Comparison of ENCODE assay signal across 12 cellular contexts in genomic region chr11:96114178-96115070, GRCh38.
DNase-seq lines count a peak whose midpoint lies in the region; ATAC-seq and TF ChIP-seq lines count a peak whose summit lies in the region.
"Had no signal": no experiment of that assay in that cellular context is flagged by ENCODE, and none has a peak within 500 bp of the region (broad histone marks: within the 10 kb centered on the region; RNA-seq: fewer than 3 reads in every experiment).

No MANE protein-coding gene starts in this region.

- DNase-seq in activated naive CD4-positive, alpha-beta T cell (lab: John Stamatoyannopoulos, UW) = no peak
- DNase-seq in NCI-H2171 (lab: John Stamatoyannopoulos, UW) (peak; percentile 87), tibial artery (no peak), DMS153 (lab: John Stamatoyannopoulos, UW) (no peak)
- DNase-seq: NCI-H510A, T-helper 1 cell had no signal

- no peaks in the 10 kb centered on the region for H3K27me3 ChIP-seq in gastroesophageal sphincter
- no peaks in the 10 kb centered on the region for H3K27me3 ChIP-seq in tibial artery
- H3K27me3 ChIP-seq: BLaER1 treated with 17β-estradiol and CSF1 and Interleukin-3, amounts not matched to agents 10 nM and 100 nM had no signal

- no peaks in the 10 kb centered on the region for H3K9me3 ChIP-seq in gastroesophageal sphincter
- no peaks in the 10 kb centered on the region for H3K9me3 ChIP-seq in tibial artery
- H3K9me3 ChIP-seq: BLaER1 treated with 17β-estradiol and CSF1 and Interleukin-3, amounts not matched to agents 10 nM and 100 nM had no signal

- H3K4me1 ChIP-seq in gastroesophageal sphincter (peaks cover 9 to 35% (median 9%) of the 10 kb centered on the region in 3 donors), tibial artery (peaks cover 0 to 28% (median 18%) of the 10 kb centered on the region in 4 donors)
- H3K4me1 ChIP-seq: BLaER1 treated with 17β-estradiol and CSF1 and Interleukin-3, amounts not matched to agents 10 nM and 100 nM had no signal

- peaks cover 29% of the 10 kb centered on the region for H3K36me3 Mint-ChIP-seq in activated naive CD4-positive, alpha-beta T cell treated with anti-CD3 and anti-CD28 coated beads, Interleukin-2, amount 50 U/mL, for 24 hours

- intact Hi-C loops in tibial artery (cut with DNase I; ENCODE audit: low total_unique reads) = no loop called here

- no peak for TF ChIP-seq POLR2A in gastroesophageal sphincter (IDR thresholded peaks at IDR 0.05)

- H3K36me3 ChIP-seq in gastroesophageal sphincter (no peaks in the 10 kb centered on the region), tibial artery (no peaks in the 10 kb centered on the region)

- H3K4me1 Mint-ChIP-seq in activated naive CD4-positive, alpha-beta T cell treated with anti-CD3 and anti-CD28 coated beads, Interleukin-2, amount 50 U/mL, for 24 hours = peaks cover 81% of the 10 kb centered on the region

- peak overlapping the region; percentile 25 to 77 (median 60) for H3K27ac ChIP-seq in gastroesophageal sphincter
- H3K27ac ChIP-seq in tibial artery = peak overlapping the region; percentile 65 to 68
- H3K27ac ChIP-seq: BLaER1 treated with 17β-estradiol and CSF1 and Interleukin-3, amounts not matched to agents 10 nM and 100 nM had no signal

- no peaks in the 10 kb centered on the region for H3K27me3 Mint-ChIP-seq in activated naive CD4-positive, alpha-beta T cell treated with anti-CD3 and anti-CD28 coated beads, Interleukin-2, amount 50 U/mL, for 24 hours
- H3K27me3 Mint-ChIP-seq: dendritic cell treated with granulocyte-macrophage colony-stimulating factor and Interleukin-4, amounts not matched to agents 40 ng/mL and 50 ng/mL, for 4 days had no signal

- H3K27ac Mint-ChIP-seq in activated naive CD4-positive, alpha-beta T cell treated with anti-CD3 and anti-CD28 coated beads, Interleukin-2, amount 50 U/mL, for 24 hours = peak overlapping the region; percentile 56
- H3K27ac Mint-ChIP-seq: dendritic cell treated with granulocyte-macrophage colony-stimulating factor and Interleukin-4, amounts not matched to agents 40 ng/mL and 50 ng/mL, for 4 days had no signal

- H3K4me3 ChIP-seq in gastroesophageal sphincter (no peak overlapping the region), tibial artery (no peak overlapping the region)
- H3K4me3 ChIP-seq: BLaER1 treated with 17β-estradiol and CSF1 and Interleukin-3, amounts not matched to agents 10 nM and 100 nM had no signal

- WGBS in gastroesophageal sphincter (ENCODE audit: low coverage in 1 of 2), 2 donors = 48 to 59% methylated on average over 4 to 5 of the region's 5 CpGs

- TF ChIP-seq CTCF in gastroesophageal sphincter (IDR thresholded peaks at IDR 0.05) (no peak), tibial artery (IDR thresholded peaks at IDR 0.05) (no peak)

- no peak overlapping the region for H3K4me3 Mint-ChIP-seq in activated naive CD4-positive, alpha-beta T cell treated with anti-CD3 and anti-CD28 coated beads, Interleukin-2, amount 50 U/mL, for 24 hours
- H3K4me3 Mint-ChIP-seq: dendritic cell treated with granulocyte-macrophage colony-stimulating factor and Interleukin-4, amounts not matched to agents 40 ng/mL and 50 ng/mL, for 4 days had no signal

- no peak for ATAC-seq in gastroesophageal sphincter
- no peak for ATAC-seq in HG03097 (IDR thresholded peaks at IDR 0.05; ENCODE audit: low FRiP score, unreplicated experiment)
- no peak for ATAC-seq in GM18511 (IDR thresholded peaks at IDR 0.05; ENCODE audit: unreplicated experiment)

- H3K9me3 Mint-ChIP-seq in activated naive CD4-positive, alpha-beta T cell treated with anti-CD3 and anti-CD28 coated beads, Interleukin-2, amount 50 U/mL, for 24 hours = no peaks in the 10 kb centered on the region
- H3K9me3 Mint-ChIP-seq: dendritic cell treated with granulocyte-macrophage colony-stimulating factor and Interleukin-4, amounts not matched to agents 40 ng/mL and 50 ng/mL, for 4 days had no signal

- no peak for TF ChIP-seq EP300 in gastroesophageal sphincter (IDR thresholded peaks at IDR 0.05)
